Comparison of ENCODE assay signal across 34 cellular contexts in genomic region chr22:25902402-25902801, GRCh38.
"Had no signal": no experiment of that assay in that cellular context is flagged by ENCODE, and none has a peak within 500 bp of the region (broad histone marks: within the 10 kb centered on the region; RNA-seq: fewer than 3 reads in every experiment).

No MANE protein-coding gene starts in this region.

- H3K4me3 ChIP-seq: MG63 had no signal

- H3K9ac ChIP-seq: KMS-11 had no signal

- H3K4me2 ChIP-seq: KMS-11 had no signal

- H3K27ac ChIP-seq: KMS-11 had no signal

- H3K9me3 ChIP-seq: MG63 had no signal

- DNase-seq: Karpas-422, Kasumi-1, MG63, MM.1S, MV-4-11, NCI-H1048, NCI-H1092, NCI-H1092 treated with DMSO at 0.1 percent for 48 hours, NCI-H1105, NCI-H1105 treated with DMSO at 0.1 percent for 48 hours, NCI-H1417, NCI-H1417 treated with DMSO at 0.1 percent for 48 hours, NCI-H1436, NCI-H1436 treated with DMSO at 0.1 percent for 48 hours, NCI-H146, NCI-H1694, NCI-H1694 treated with DMSO at 0.1 percent for 48 hours, NCI-H187, NCI-H187 treated with DMSO at 0.1 percent for 48 hours, NCI-H1930, NCI-H2029, NCI-H2029 treated with DMSO at 0.1 percent for 48 hours, NCI-H2081, NCI-H2081 treated with DMSO at 0.1 percent for 48 hours, NCI-H2107, NCI-H2171, NCI-H2171 treated with DMSO at 0.1 percent for 48 hours, NCI-H2227 treated with DMSO at 0.1 percent for 48 hours, NCI-H226, NCI-H345, NCI-H446, NCI-H446 treated with DMSO at 0.1 percent for 48 hours, NCI-H510A had no signal

- H3K36me3 ChIP-seq: MG63 had no signal
